In genomic region chr6:72205500-72205899, GRCh38 we compare ENCODE assay signal across 29 cellular contexts.
"Had no signal": no experiment of that assay in that cellular context is flagged by ENCODE, and none has a peak within 500 bp of the region (broad histone marks: within the 10 kb centered on the region; RNA-seq: fewer than 3 reads in every experiment).

No MANE protein-coding gene starts in this region.

- H2AFZ ChIP-seq: parathyroid adenoma had no signal

- ATAC-seq: naive thymus-derived CD8-positive, alpha-beta T cell; natural killer cell treated with Interleukin-12 subunit alpha and Interleukin-12 subunit beta and Interleukin-15 and Interleukin-18, amount 100 ng/mL, for 72 hours; psoas muscle; right cardiac atrium; right lobe of liver; stimulated activated effector memory CD8-positive, alpha-beta T cell treated with anti-CD3 and anti-CD28 coated beads, Interleukin-12 subunit alpha, Interleukin-12 subunit beta, amount 100 ng/mL, for 72 hours; stimulated activated naive B cell treated with anti-CD40 and anti-IgM and Interleukin-4, amounts not matched to agents 10 μg/mL and 1 μg/mL and 100 μg/mL, for 72 hours had no signal

- H3K9me3 ChIP-seq: ovary, psoas muscle, right lobe of liver, sigmoid colon, stomach, thoracic aorta, thyroid gland, tibial nerve, upper lobe of left lung, vagina had no signal

- H3K4me3 Mint-ChIP-seq: naive thymus-derived CD8-positive, alpha-beta T cell; natural killer cell treated with Interleukin-12 subunit alpha and Interleukin-12 subunit beta and Interleukin-15 and Interleukin-18, amount 100 ng/mL, for 72 hours; nephron progenitor cell; neural crest cell; stimulated activated effector memory CD8-positive, alpha-beta T cell treated with anti-CD3 and anti-CD28 coated beads, Interleukin-12 subunit alpha, Interleukin-12 subunit beta, amount 100 ng/mL, for 72 hours; stimulated activated naive B cell treated with anti-CD40 and anti-IgM and Interleukin-4, amounts not matched to agents 10 μg/mL and 1 μg/mL and 100 μg/mL, for 72 hours; stimulated activated naive CD8-positive, alpha-beta T cell treated with anti-CD3 and anti-CD28 coated beads, Interleukin-15, Interleukin-2, amounts not matched to agents 100 ng/mL and 50 ng/mL, for 24 hours had no signal

- H3K36me3 ChIP-seq: ovary, right lobe of liver, sigmoid colon, stomach, thoracic aorta, thyroid gland, tibial nerve, upper lobe of left lung, vagina had no signal

- H3K27ac ChIP-seq: ovary, parathyroid adenoma, psoas muscle, right lobe of liver, sigmoid colon, stomach, thoracic aorta, thyroid gland, tibial nerve, upper lobe of left lung, vagina had no signal

- H3K9me3 Mint-ChIP-seq: naive thymus-derived CD8-positive, alpha-beta T cell; natural killer cell treated with Interleukin-12 subunit alpha and Interleukin-12 subunit beta and Interleukin-15 and Interleukin-18, amount 100 ng/mL, for 72 hours; nephron progenitor cell; neural crest cell; stimulated activated naive CD8-positive, alpha-beta T cell treated with anti-CD3 and anti-CD28 coated beads, Interleukin-15, Interleukin-2, amounts not matched to agents 100 ng/mL and 50 ng/mL, for 24 hours had no signal

- H3K4me1 ChIP-seq: psoas muscle, right lobe of liver, sigmoid colon, stomach, thyroid gland, tibial nerve, upper lobe of left lung, vagina had no signal

- H3K27me3 Mint-ChIP-seq: naive thymus-derived CD8-positive, alpha-beta T cell; natural killer cell treated with Interleukin-12 subunit alpha and Interleukin-12 subunit beta and Interleukin-15 and Interleukin-18, amount 100 ng/mL, for 72 hours; stimulated activated naive CD8-positive, alpha-beta T cell treated with anti-CD3 and anti-CD28 coated beads, Interleukin-15, Interleukin-2, amounts not matched to agents 100 ng/mL and 50 ng/mL, for 24 hours had no signal

- H3K27me3 ChIP-seq: ovary, right lobe of liver, sigmoid colon, stomach, thyroid gland, tibial nerve, upper lobe of left lung, vagina had no signal

- H3K4me1 Mint-ChIP-seq: naive thymus-derived CD8-positive, alpha-beta T cell; nephron progenitor cell; neural crest cell; stimulated activated effector memory CD8-positive, alpha-beta T cell treated with anti-CD3 and anti-CD28 coated beads, Interleukin-12 subunit alpha, Interleukin-12 subunit beta, amount 100 ng/mL, for 72 hours; stimulated activated naive B cell treated with anti-CD40 and anti-IgM and Interleukin-4, amounts not matched to agents 10 μg/mL and 1 μg/mL and 100 μg/mL, for 72 hours had no signal

- H3K36me3 Mint-ChIP-seq: naive thymus-derived CD8-positive, alpha-beta T cell; natural killer cell treated with Interleukin-12 subunit alpha and Interleukin-12 subunit beta and Interleukin-15 and Interleukin-18, amount 100 ng/mL, for 72 hours; stimulated activated effector memory CD8-positive, alpha-beta T cell treated with anti-CD3 and anti-CD28 coated beads, Interleukin-12 subunit alpha, Interleukin-12 subunit beta, amount 100 ng/mL, for 72 hours; stimulated activated naive B cell treated with anti-CD40 and anti-IgM and Interleukin-4, amounts not matched to agents 10 μg/mL and 1 μg/mL and 100 μg/mL, for 72 hours had no signal

- H3K9ac ChIP-seq: parathyroid adenoma had no signal

- H3K4me3 ChIP-seq: ovary, psoas muscle, right lobe of liver, sigmoid colon, stomach, thoracic aorta, thyroid gland, tibial nerve, upper lobe of left lung, vagina had no signal

- DNase-seq: naive thymus-derived CD8-positive, alpha-beta T cell; nephron progenitor cell; occipital lobe; ovary; posterior cingulate gyrus; psoas muscle; right cardiac atrium; right lobe of liver; sigmoid colon; small intestine; stimulated activated CD4-positive, alpha-beta T cell treated with anti-CD3 and anti-CD28 coated beads, Interleukin-15, amount 100 ng/mL, for 24 hours; stimulated activated CD4-positive, alpha-beta T cell treated with anti-CD3 and anti-CD28 coated beads, Interleukin-2, amount 100 ng/mL, for 24 hours; stimulated activated CD4-positive, alpha-beta T cell treated with anti-CD3 and anti-CD28 coated beads, Interleukin-2, amount 100 ng/mL, for 48 hours; stimulated activated CD4-positive, alpha-beta T cell treated with anti-CD3 and anti-CD28 coated beads, Interleukin-4, amount 100 ng/mL, for 24 hours; stimulated activated naive B cell treated with anti-CD40 and anti-IgM and Interleukin-4, amounts not matched to agents 10 μg/mL and 1 μg/mL and 100 μg/mL, for 72 hours; stimulated activated naive CD4-positive, alpha-beta T cell treated with Interleukin-2 at 50 U/mL for 16 hours; stomach; thyroid gland; trophoblast cell; upper lobe of left lung had no signal

- H3K27ac Mint-ChIP-seq: naive thymus-derived CD8-positive, alpha-beta T cell; natural killer cell treated with Interleukin-12 subunit alpha and Interleukin-12 subunit beta and Interleukin-15 and Interleukin-18, amount 100 ng/mL, for 72 hours; nephron progenitor cell; progenitor cell of endocrine pancreas; stimulated activated effector memory CD8-positive, alpha-beta T cell treated with anti-CD3 and anti-CD28 coated beads, Interleukin-12 subunit alpha, Interleukin-12 subunit beta, amount 100 ng/mL, for 72 hours; stimulated activated naive B cell treated with anti-CD40 and anti-IgM and Interleukin-4, amounts not matched to agents 10 μg/mL and 1 μg/mL and 100 μg/mL, for 72 hours; stimulated activated naive CD8-positive, alpha-beta T cell treated with anti-CD3 and anti-CD28 coated beads, Interleukin-15, Interleukin-2, amounts not matched to agents 100 ng/mL and 50 ng/mL, for 24 hours had no signal
